In the genomic region with DNA sequence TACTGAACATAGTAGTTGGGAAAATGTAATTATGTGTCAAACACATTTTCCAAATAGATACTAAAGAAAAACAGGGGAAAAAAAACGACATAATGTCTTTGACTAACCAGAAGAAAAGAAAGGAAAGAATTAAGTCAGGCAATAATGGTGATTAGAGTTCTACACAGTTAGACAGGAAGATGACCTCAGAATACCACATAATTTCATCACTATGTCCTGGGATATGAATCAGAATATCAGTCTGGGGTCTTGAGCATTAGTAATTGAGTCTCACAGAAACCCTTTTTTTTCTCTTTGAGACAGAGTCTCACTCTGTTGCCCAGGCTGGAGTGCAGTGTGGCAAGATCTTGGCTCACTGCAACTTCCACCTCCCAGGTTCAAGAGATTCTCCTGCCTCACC, we compare ENCODE assay signal across 13 cellular contexts.
"Had no signal": no experiment of that assay in that cellular context is flagged by ENCODE, and none has a peak within 500 bp of the region (broad histone marks: within the 10 kb centered on the region; RNA-seq: fewer than 3 reads in every experiment).

No MANE protein-coding gene starts in this region.

- H3K4me3 ChIP-seq: cardiac muscle cell, heart left ventricle, left ventricle myocardium inferior, prostate gland, right atrium auricular region, tibial nerve had no signal

- DNase-seq: activated CD4-positive, CD25-positive, alpha-beta regulatory T cell treated with anti-CD3 and anti-CD28 coated beads, Interleukin-2, amount 50 U/mL, for 72 hours; activated effector memory CD4-positive, alpha-beta T cell treated with anti-CD3 and anti-CD28 coated beads, Interleukin-2, amount 50 U/mL, for 16 hours; activated naive CD4-positive, alpha-beta T cell treated with anti-CD3 and anti-CD28 coated beads, Interleukin-2, amount 50 U/mL, for 16 hours; activated T-cell treated with anti-CD3 and anti-CD28 coated beads, Interleukin-2, amount 50 U/mL, for 72 hours; dermis blood vessel endothelial cell; effector memory CD8-positive, alpha-beta T cell; heart left ventricle; left ventricle myocardium inferior; T1000 had no signal
